In the genomic region with DNA sequence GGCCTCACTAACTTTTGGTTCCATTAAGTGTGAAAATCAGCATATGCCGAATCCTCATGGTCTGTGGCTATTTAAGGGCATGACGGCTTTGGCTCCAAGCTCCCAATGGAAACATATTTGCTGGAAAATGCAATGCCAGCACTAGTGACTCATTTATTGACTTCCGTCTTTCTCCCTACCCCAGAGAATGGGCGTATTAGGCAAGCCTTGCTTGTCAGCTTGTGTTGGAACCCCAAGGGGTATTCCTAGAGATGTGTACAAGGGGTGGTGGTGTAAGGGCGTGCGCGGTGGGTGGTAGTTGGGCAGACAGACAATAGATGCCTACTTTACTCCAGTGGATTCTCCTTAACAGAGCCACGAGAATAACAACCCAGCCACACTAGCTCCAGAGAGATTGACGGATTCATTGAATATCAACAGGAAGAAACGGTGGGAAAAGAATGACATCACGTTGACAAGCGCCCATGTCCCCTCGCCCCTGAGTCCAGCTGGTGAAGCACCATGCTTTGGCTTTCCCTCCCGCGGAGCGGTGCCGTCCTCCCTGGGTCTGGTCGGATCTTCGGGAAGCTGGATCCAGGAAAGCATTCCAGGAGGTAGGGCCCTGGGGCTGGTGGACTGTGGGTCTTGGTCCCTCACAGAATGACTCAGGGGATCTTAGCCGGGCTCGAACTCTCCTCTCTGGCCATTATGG, we compare ENCODE assay signal across 11 cellular contexts. TPM values are rescaled to one million over a fixed set of nuclear protein-coding genes. Genes with fewer than 3 reads are reported as not detected.
A peak's percentile ranks its signal among the peaks of the same experiment; 100 is the strongest.
DNase-seq lines count a peak whose midpoint lies in the region; ATAC-seq and TF ChIP-seq lines count a peak whose summit lies in the region.
"Had no signal": no experiment of that assay in that cellular context is flagged by ENCODE, and none has a peak within 500 bp of the region (broad histone marks: within the 10 kb centered on the region; RNA-seq: fewer than 3 reads in every experiment).

No MANE protein-coding gene starts in this region.

- peaks cover 83% of the 10 kb centered on the region for H3K4me1 Mint-ChIP-seq in dendritic cell treated with granulocyte-macrophage colony-stimulating factor and Interleukin-4, amounts not matched to agents 40 ng/mL and 50 ng/mL, for 4 days (ENCODE audit: low read depth)

- DNase-seq in activated CD8-positive, alpha-beta memory T cell treated with anti-CD3 and anti-CD28 coated beads for 24 hours: peak; percentile 37
- no peak for DNase-seq in activated CD8-positive, alpha-beta memory T cell treated with anti-CD3 and anti-CD28 coated beads, Interleukin-2, amount 50 U/mL, for 48 hours
- DNase-seq in medulla oblongata (ENCODE audit: extremely low spot score) (peak; percentile 40), vagina (ENCODE audit: extremely low spot score in 2 of 2) (peak; percentile 58 to 77), foreskin fibroblast (no peak), NCI-H2107 treated with DMSO at 0.1 percent for 48 hours (lab: John Stamatoyannopoulos, UW; ENCODE audit: unreplicated experiment) (no peak)
- DNase-seq: Karpas-422, testis had no signal

- no peaks in the 10 kb centered on the region for H3K27me3 Mint-ChIP-seq in dendritic cell treated with granulocyte-macrophage colony-stimulating factor and Interleukin-4, amounts not matched to agents 40 ng/mL and 50 ng/mL, for 4 days

- no peaks in the 10 kb centered on the region for H3K4me1 ChIP-seq in vagina
- H3K4me1 ChIP-seq: testis had no signal

- H3K27ac ChIP-seq in vagina: no peak overlapping the region
- H3K27ac ChIP-seq: testis had no signal

- peak overlapping the region; percentile 81 for H3K4me3 Mint-ChIP-seq in dendritic cell treated with granulocyte-macrophage colony-stimulating factor and Interleukin-4, amounts not matched to agents 40 ng/mL and 50 ng/mL, for 4 days

- TF ChIP-seq POLR2A in vagina (IDR thresholded peaks at IDR 0.05): no peak

- TF ChIP-seq CTCF in vagina (IDR thresholded peaks at IDR 0.05): no peak
- TF ChIP-seq CTCF in foreskin fibroblast (IDR thresholded peaks at IDR 0.05; ENCODE audit: low read depth, low read length): no peak

- H3K9me3 ChIP-seq in vagina: no peaks in the 10 kb centered on the region
- H3K9me3 ChIP-seq: testis had no signal

- peaks cover 41% of the 10 kb centered on the region for H3K36me3 Mint-ChIP-seq in dendritic cell treated with granulocyte-macrophage colony-stimulating factor and Interleukin-4, amounts not matched to agents 40 ng/mL and 50 ng/mL, for 4 days (ENCODE audit: low read depth)

- no peaks in the 10 kb centered on the region for H3K36me3 ChIP-seq in vagina

- peaks cover 18% of the 10 kb centered on the region for H3K9me3 Mint-ChIP-seq in dendritic cell treated with granulocyte-macrophage colony-stimulating factor and Interleukin-4, amounts not matched to agents 40 ng/mL and 50 ng/mL, for 4 days

- H3K4me3 ChIP-seq in vagina (no peak overlapping the region), foreskin fibroblast (ENCODE audit: low read depth in 1 of 2, low read length in 2 of 2) (no peak overlapping the region)
- H3K4me3 ChIP-seq: testis had no signal

- intact Hi-C loops in dendritic cell treated with granulocyte-macrophage colony-stimulating factor and Interleukin-4, amounts not matched to agents 40 ng/mL and 50 ng/mL, for 4 days (cut with micrococcal nuclease): loop anchor here (1.0 kb wide), 1 partner anchor 11 kb away; no protein-coding TSS in a partner anchor
- intact Hi-C loops in vagina (cut with DNase I): no loop called here

- no peak for ATAC-seq in HG03025 (IDR thresholded peaks at IDR 0.05; ENCODE audit: low FRiP score, unreplicated experiment)

- no peaks in the 10 kb centered on the region for H3K27me3 ChIP-seq in vagina
- H3K27me3 ChIP-seq: testis had no signal

- H3K27ac Mint-ChIP-seq in dendritic cell treated with granulocyte-macrophage colony-stimulating factor and Interleukin-4, amounts not matched to agents 40 ng/mL and 50 ng/mL, for 4 days: peak overlapping the region; percentile 92

RNA-seq across cellular contexts. Expression of a gene that starts 10.3 kb away (rescaled TPM):
- total RNA-seq in vagina: 0.25 TPM
- total RNA-seq: epithelial cell of proximal tubule had no signal

RNA-seq across cellular contexts. Expression of a gene that starts 25.0 kb away (rescaled TPM):
- not detected for total RNA-seq in vagina

RNA-seq across cellular contexts. Expression of a gene that starts 46.4 kb away (rescaled TPM):
- not detected for total RNA-seq in vagina
- total RNA-seq: epithelial cell of proximal tubule, testis had no signal

RNA-seq across cellular contexts. Expression of a gene that starts 54.5 kb away (rescaled TPM):
- 4.2 TPM for total RNA-seq in vagina
- total RNA-seq: epithelial cell of proximal tubule had no signal

Comparison
In these comparisons a context has a peak if more than half of its experiments do, and no peak if none do; other contexts are left out.
1. DNase-seq: peak in activated CD8-positive, alpha-beta memory T cell treated with anti-CD3 and anti-CD28 coated beads for 24 hours (single experiment), medulla oblongata (single experiment) and vagina (2 of 2); none in activated CD8-positive, alpha-beta memory T cell treated with anti-CD3 and anti-CD28 coated beads, Interleukin-2, amount 50 U/mL, for 48 hours (single experiment), foreskin fibroblast (0 of 2) and NCI-H2107 treated with DMSO at 0.1 percent for 48 hours (single experiment).